In the genomic region with DNA sequence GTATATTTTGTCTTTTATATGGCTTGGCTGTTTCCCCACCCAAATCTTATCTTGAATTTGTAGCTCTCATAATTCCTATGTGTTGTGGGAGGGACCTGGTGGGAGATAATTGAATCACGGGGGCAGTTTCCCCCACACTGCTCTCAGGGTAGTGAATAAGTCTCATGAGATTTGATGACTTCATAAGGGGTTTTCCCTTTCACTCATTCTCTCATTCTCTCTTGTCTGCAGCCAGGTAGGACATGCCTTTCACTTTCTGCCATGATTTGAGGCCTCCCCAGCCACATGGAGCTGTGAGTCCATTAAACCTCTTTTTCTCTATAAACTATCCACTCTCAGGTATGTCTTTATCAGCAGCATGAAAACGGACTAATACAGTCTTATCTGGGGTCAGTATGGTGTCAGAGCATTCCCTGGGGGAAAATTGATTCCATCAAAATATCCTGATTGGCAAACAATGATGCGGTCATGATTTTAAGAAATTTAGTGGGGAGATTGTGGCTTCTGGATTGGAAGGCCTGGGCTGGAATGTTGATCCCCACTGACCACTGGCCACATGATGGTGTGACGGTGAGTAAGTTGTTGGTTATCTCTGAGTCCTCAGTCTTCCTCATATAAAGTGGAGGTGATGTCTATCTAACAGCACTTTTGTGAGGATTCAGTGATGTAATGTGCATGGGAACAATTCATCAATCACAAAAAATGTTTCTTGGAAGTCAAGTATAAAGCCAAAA, we compare ENCODE assay signal across 12 cellular contexts. TPM values are rescaled to one million over a fixed set of nuclear protein-coding genes. Genes with fewer than 3 reads are reported as not detected.
DNase-seq lines count a peak whose midpoint lies in the region; ATAC-seq, FAIRE-seq and TF ChIP-seq lines count a peak whose summit lies in the region.
"Had no signal": no experiment of that assay in that cellular context is flagged by ENCODE, and none has a peak within 500 bp of the region (broad histone marks: within the 10 kb centered on the region; RNA-seq: fewer than 3 reads in every experiment).

No MANE protein-coding gene starts in this region.

- H3K36me3 Mint-ChIP-seq in Calu3 (ENCODE audit: insufficient read depth, unreplicated experiment), result no peaks in the 10 kb centered on the region

- no peak overlapping the region for H3K4me3 Mint-ChIP-seq in Calu3 (ENCODE audit: low read depth, unreplicated experiment)

- peak; percentile 70 for ATAC-seq in GM19452 (IDR thresholded peaks at IDR 0.05; ENCODE audit: unreplicated experiment)
- peak; percentile 80 for ATAC-seq in HG03432 (IDR thresholded peaks at IDR 0.05; ENCODE audit: unreplicated experiment)
- no peak for ATAC-seq in HG03159 (IDR thresholded peaks at IDR 0.05; ENCODE audit: unreplicated experiment)
- ATAC-seq: body of pancreas had no signal

- TF ChIP-seq CTCF in Calu3 (IDR thresholded peaks at IDR 0.05; ENCODE audit: unreplicated experiment) (no peak), bronchial epithelial cell (IDR thresholded peaks at IDR 0.05; ENCODE audit: insufficient read depth, low read length, severe bottlenecking) (no peak), left ventricle myocardium inferior (IDR thresholded peaks at IDR 0.05; ENCODE audit: borderline replicate concordance) (no peak)

- H3K9me3 ChIP-seq in MG63 (no peaks in the 10 kb centered on the region), left ventricle myocardium inferior (replicated peaks) (no peaks in the 10 kb centered on the region)
- H3K9me3 ChIP-seq: body of pancreas had no signal

- intact Hi-C loops in Calu3 (cut with micrococcal nuclease; ENCODE audit: unreplicated experiment) (no loop called here), left ventricle myocardium inferior (cut with micrococcal nuclease) (no loop called here)

- no peaks in the 10 kb centered on the region for H3K27me3 Mint-ChIP-seq in Calu3 (ENCODE audit: unreplicated experiment)
- H3K27me3 Mint-ChIP-seq: IgD-negative memory B cell had no signal

- TSS peak; percentile 94 for BruUV-seq in Calu3 (replicated peaks; lab: Mats Ljungman, UMichigan)

- CTCF ChIA-PET in Calu3 (lab: Charles Lee), result no interaction called here

- FAIRE-seq in bronchial epithelial cell (lab: Jason Lieb, UNC), result no peak

- H3K4me1 ChIP-seq in left ventricle myocardium inferior, result peaks cover 17% of the 10 kb centered on the region
- H3K4me1 ChIP-seq: body of pancreas had no signal

- H3K36me3 ChIP-seq in bronchial epithelial cell (ENCODE audit: control insufficient read depth, insufficient read depth, low read length), result no peaks in the 10 kb centered on the region
- H3K36me3 ChIP-seq in MG63, result no peaks in the 10 kb centered on the region
- no peaks in the 10 kb centered on the region for H3K36me3 ChIP-seq in left ventricle myocardium inferior

- H3K4me3 ChIP-seq in bronchial epithelial cell (ENCODE audit: low read depth, low read length) (no peak overlapping the region), MG63 (no peak overlapping the region), left ventricle myocardium inferior (no peak overlapping the region)
- H3K4me3 ChIP-seq: body of pancreas, skin epidermis had no signal

- H3K9me3 Mint-ChIP-seq in Calu3 (ENCODE audit: low read depth, unreplicated experiment), result peaks cover 5% of the 10 kb centered on the region
- H3K9me3 Mint-ChIP-seq: IgD-negative memory B cell had no signal

- H3K27me3 ChIP-seq in bronchial epithelial cell (ENCODE audit: control insufficient read depth, insufficient read depth, low read length), result no peaks in the 10 kb centered on the region
- H3K27me3 ChIP-seq in MG63, result no peaks in the 10 kb centered on the region
- H3K27me3 ChIP-seq in left ventricle myocardium inferior (ENCODE audit: low read depth), result no peaks in the 10 kb centered on the region
- H3K27me3 ChIP-seq: body of pancreas had no signal

- no peak overlapping the region for H3K27ac ChIP-seq in left ventricle myocardium inferior (replicated peaks)
- H3K27ac ChIP-seq: body of pancreas had no signal

- H3K27ac Mint-ChIP-seq in Calu3 (ENCODE audit: unreplicated experiment), result peak overlapping the region; percentile 70

- no peaks in the 10 kb centered on the region for H3K4me1 Mint-ChIP-seq in Calu3 (ENCODE audit: low read depth, unreplicated experiment)

- DNase-seq in Calu3 (no peak), bronchial epithelial cell (ENCODE audit: low read depth) (peak; percentile 73), NCI-H82 (lab: John Stamatoyannopoulos, UW) (no peak), MG63 (no peak), left ventricle myocardium inferior (no peak)
- DNase-seq: body of pancreas, DMS 273 treated with DMSO at 0.1 percent for 48 hours had no signal

RNA-seq across cellular contexts. Expression of a gene that starts 27.5 kb away (rescaled TPM):
- 109 and 120 TPM in 2 replicates for total RNA-seq in Calu3 (2022)
- total RNA-seq in bronchial epithelial cell, result 17.2 and 26.9 TPM in 2 replicates
- total RNA-seq in MG63 (2014; rRNA removed; shearing (Covaris generic); ENCODE audit: low replicate concordance), result 35.9 and 78.6 TPM in 2 replicates
- 45.9 TPM for total RNA-seq in left ventricle myocardium inferior
